In genomic region chr20:61695741-61696140, GRCh38 we compare ENCODE assay signal across 6 cellular contexts.
"Had no signal": no experiment of that assay in that cellular context is flagged by ENCODE, and none has a peak within 500 bp of the region (broad histone marks: within the 10 kb centered on the region; RNA-seq: fewer than 3 reads in every experiment).

No MANE protein-coding gene starts in this region.

- H3K4me1 Mint-ChIP-seq: GM23338, H9, IgD-negative memory B cell had no signal

- H3K4me3 ChIP-seq: GM23338 had no signal

- H3K27me3 Mint-ChIP-seq: IgD-negative memory B cell had no signal

- H3K27ac ChIP-seq: HL-60 had no signal

- ATAC-seq: GM23338, HepG2 had no signal

- DNase-seq: H9, HCEC 1CT had no signal

- H3K4me3 Mint-ChIP-seq: GM23338, H9, IgD-negative memory B cell had no signal

- H3K27ac Mint-ChIP-seq: GM23338, H9, IgD-negative memory B cell had no signal

- H3K9me3 Mint-ChIP-seq: GM23338, H9 had no signal

- H3K36me3 Mint-ChIP-seq: IgD-negative memory B cell had no signal

- H3K4me2 ChIP-seq: GM23338 had no signal

- H2AFZ ChIP-seq: GM23338 had no signal
